In genomic region chr14:42214981-42215491, GRCh38 we compare ENCODE assay signal across 12 cellular contexts.
DNase-seq lines count a peak whose midpoint lies in the region; ATAC-seq and TF ChIP-seq lines count a peak whose summit lies in the region.
"Had no signal": no experiment of that assay in that cellular context is flagged by ENCODE, and none has a peak within 500 bp of the region (broad histone marks: within the 10 kb centered on the region; RNA-seq: fewer than 3 reads in every experiment).

No MANE protein-coding gene starts in this region.

- no peaks in the 10 kb centered on the region for H3K9me3 ChIP-seq in gastroesophageal sphincter

- H3K36me3 ChIP-seq in gastroesophageal sphincter: no peaks in the 10 kb centered on the region

- peaks cover 0 to 9% (median 0%) of the 10 kb centered on the region in 3 donors for H3K4me1 ChIP-seq in gastroesophageal sphincter

- DNase-seq in DMS53 (lab: John Stamatoyannopoulos, UW) (peak; percentile 42), DMS53 treated with DMSO at 0.1 percent for 48 hours (lab: John Stamatoyannopoulos, UW; ENCODE audit: unreplicated experiment) (no peak), stromal cell of bone marrow (ENCODE audit: low read depth) (peak; percentile 91)
- no peak for DNase-seq in activated CD4-positive, alpha-beta T cell treated with anti-CD3 and anti-CD28 coated beads for 4 hours
- DNase-seq: activated gamma-delta T cell; nucleus accumbens; stimulated activated CD8-positive, alpha-beta memory T cell treated with anti-CD3 and anti-CD28 coated beads, Interleukin-4, amount 100 ng/mL, for 48 hours had no signal

- no peak overlapping the region for H3K27ac ChIP-seq in gastroesophageal sphincter
- H3K27ac ChIP-seq: 22Rv1 had no signal

- TF ChIP-seq CTCF in gastroesophageal sphincter (IDR thresholded peaks at IDR 0.05): no peak

- peak; percentile 86 for ATAC-seq in SK-N-SH treated with all-trans-retinoic acid at 6 μM for 48 hours
- peak; percentile 43 for ATAC-seq in gastroesophageal sphincter
- no peak for ATAC-seq in GM21529 (IDR thresholded peaks at IDR 0.05; ENCODE audit: unreplicated experiment)
- no peak for ATAC-seq in GM18511 (IDR thresholded peaks at IDR 0.05; ENCODE audit: unreplicated experiment)

- no peak overlapping the region for H3K4me3 ChIP-seq in gastroesophageal sphincter

- no peak for TF ChIP-seq POLR2A in gastroesophageal sphincter (IDR thresholded peaks at IDR 0.05)

- no peak for TF ChIP-seq EP300 in gastroesophageal sphincter (IDR thresholded peaks at IDR 0.05)

- H3K27me3 ChIP-seq in gastroesophageal sphincter: no peaks in the 10 kb centered on the region

TF ChIP-seq in SK-N-SH treated with all-trans-retinoic acid at 6 μM for 48 hours, 23 proteins besides CTCF, POLR2A, EP300 and RAD21:
- TF ChIP-seq OSR1 (CRISPR knock-in tag; IDR thresholded peaks at IDR 0.05): no peak
- no peak for TF ChIP-seq ZFP3 (CRISPR knock-in tag; IDR thresholded peaks at IDR 0.05)
- TF ChIP-seq CSDC2 (CRISPR knock-in tag; IDR thresholded peaks at IDR 0.05): no peak
- no peak for TF ChIP-seq CSRNP3 (CRISPR knock-in tag; IDR thresholded peaks at IDR 0.05)
- no peak for TF ChIP-seq TCF4 (CRISPR knock-in tag; IDR thresholded peaks at IDR 0.05; ENCODE audit: borderline replicate concordance)
- no peak for TF ChIP-seq BACH2 (CRISPR knock-in tag; IDR thresholded peaks at IDR 0.05; ENCODE audit: borderline replicate concordance)
- no peak for TF ChIP-seq PATZ1 (CRISPR knock-in tag; IDR thresholded peaks at IDR 0.05; ENCODE audit: borderline replicate concordance)
- no peak for TF ChIP-seq ISL1 (CRISPR knock-in tag; IDR thresholded peaks at IDR 0.05)
- no peak for TF ChIP-seq ESRRG (CRISPR knock-in tag; IDR thresholded peaks at IDR 0.05)
- TF ChIP-seq GLIS3 (CRISPR knock-in tag; IDR thresholded peaks at IDR 0.05): no peak
- no peak for TF ChIP-seq CREB5 (CRISPR knock-in tag; IDR thresholded peaks at IDR 0.05; ENCODE audit: low read depth)
- TF ChIP-seq RARB (CRISPR knock-in tag; IDR thresholded peaks at IDR 0.05): no peak
- no peak for TF ChIP-seq SNAI2 (CRISPR knock-in tag; IDR thresholded peaks at IDR 0.05)
- TF ChIP-seq ARNTL (CRISPR knock-in tag; IDR thresholded peaks at IDR 0.05; ENCODE audit: borderline replicate concordance, low read depth): no peak
- TF ChIP-seq ZNF8 (CRISPR knock-in tag; IDR thresholded peaks at IDR 0.05): no peak
- no peak for TF ChIP-seq ZNF70 (CRISPR knock-in tag; IDR thresholded peaks at IDR 0.05)

Comparison
In these comparisons a context has a peak if more than half of its experiments do, and no peak if none do; other contexts are left out.
1. DNase-seq: peak in DMS53 (single experiment) and stromal cell of bone marrow (single experiment); none in DMS53 treated with DMSO at 0.1 percent for 48 hours (single experiment) and activated CD4-positive, alpha-beta T cell treated with anti-CD3 and anti-CD28 coated beads for 4 hours (0 of 2).
2. ATAC-seq: peak in SK-N-SH treated with all-trans-retinoic acid at 6 μM for 48 hours (single experiment) and gastroesophageal sphincter (single experiment); none in GM21529 (single experiment) and GM18511 (single experiment).